11 cellular contexts compared by ENCODE assay signal in genomic region chr18:31633416-31634330, GRCh38. TPM values are rescaled to one million over a fixed set of nuclear protein-coding genes. Genes with fewer than 3 reads are reported as not detected.
A peak's percentile ranks its signal among the peaks of the same experiment; 100 is the strongest.
DNase-seq lines count a peak whose midpoint lies in the region; ATAC-seq and TF ChIP-seq lines count a peak whose summit lies in the region.
"Had no signal": no experiment of that assay in that cellular context is flagged by ENCODE, and none has a peak within 500 bp of the region (broad histone marks: within the 10 kb centered on the region; RNA-seq: fewer than 3 reads in every experiment).

No MANE protein-coding gene starts in this region.

- no peak for TF ChIP-seq CTCF in thyroid gland (IDR thresholded peaks at IDR 0.05)

- H3K36me3 Mint-ChIP-seq in immature natural killer cell: peaks cover 7 to 14% (median 11%) of the 10 kb centered on the region in 3 donors
- no peaks in the 10 kb centered on the region for H3K36me3 Mint-ChIP-seq in activated naive CD4-positive, alpha-beta T cell treated with anti-CD3 and anti-CD28 coated beads, Interleukin-2, amount 10 ng/mL, durations not matched to agents 7 days and 5 days

- intact Hi-C loops in thyroid gland (cut with DNase I): no loop called here
- intact Hi-C loops in left colon (cut with DNase I, micrococcal nuclease): no loop called here

- WGBS in thyroid gland, 2 donors: 80 to 81% methylated on average over 10 of the region's 10 CpGs

- DNase-seq in immature natural killer cell (peak in 1 of 3 donors; percentile 11), thyroid gland (no peak), left colon (no peak)
- no peak for DNase-seq in activated naive CD4-positive, alpha-beta T cell treated with anti-CD3 and anti-CD28 coated beads, Interleukin-2, amount 10 ng/mL, durations not matched to agents 7 days and 5 days
- DNase-seq: NCI-H1417 treated with DMSO at 0.1 percent for 48 hours, sigmoid colon had no signal

- no peaks in the 10 kb centered on the region for H3K9me3 Mint-ChIP-seq in immature natural killer cell
- H3K9me3 Mint-ChIP-seq in activated naive CD4-positive, alpha-beta T cell treated with anti-CD3 and anti-CD28 coated beads, Interleukin-2, amount 10 ng/mL, durations not matched to agents 7 days and 5 days: no peaks in the 10 kb centered on the region

- H3K27me3 Mint-ChIP-seq in immature natural killer cell (ENCODE audit: low read depth in 3 of 3): peaks cover 0 to 2% (median 0%) of the 10 kb centered on the region in 3 donors
- peaks cover 3% of the 10 kb centered on the region for H3K27me3 Mint-ChIP-seq in activated naive CD4-positive, alpha-beta T cell treated with anti-CD3 and anti-CD28 coated beads, Interleukin-2, amount 10 ng/mL, durations not matched to agents 7 days and 5 days

- peaks cover 49 to 65% of the 10 kb centered on the region in 2 donors for H3K4me1 Mint-ChIP-seq in immature natural killer cell
- H3K4me1 Mint-ChIP-seq in activated naive CD4-positive, alpha-beta T cell treated with anti-CD3 and anti-CD28 coated beads, Interleukin-2, amount 10 ng/mL, durations not matched to agents 7 days and 5 days: peaks cover 12% of the 10 kb centered on the region

- no peak overlapping the region for H3K27ac ChIP-seq in thyroid gland
- H3K27ac ChIP-seq: HL-60, sigmoid colon had no signal

- peak overlapping the region; percentile 57 to 86 (median 82) for H3K4me3 Mint-ChIP-seq in immature natural killer cell
- no peak overlapping the region for H3K4me3 Mint-ChIP-seq in activated naive CD4-positive, alpha-beta T cell treated with anti-CD3 and anti-CD28 coated beads, Interleukin-2, amount 10 ng/mL, durations not matched to agents 7 days and 5 days

- H3K9me3 ChIP-seq in thyroid gland: no peaks in the 10 kb centered on the region
- H3K9me3 ChIP-seq: sigmoid colon had no signal

- no peaks in the 10 kb centered on the region for H3K4me1 ChIP-seq in thyroid gland
- H3K4me1 ChIP-seq: sigmoid colon had no signal

- no peaks in the 10 kb centered on the region for H3K27me3 ChIP-seq in thyroid gland
- H3K27me3 ChIP-seq: sigmoid colon had no signal

- H3K27ac Mint-ChIP-seq in immature natural killer cell: peak overlapping the region; percentile 88 to 97 (median 94)
- no peak overlapping the region for H3K27ac Mint-ChIP-seq in activated naive CD4-positive, alpha-beta T cell treated with anti-CD3 and anti-CD28 coated beads, Interleukin-2, amount 10 ng/mL, durations not matched to agents 7 days and 5 days

- no peak overlapping the region for H3K4me3 ChIP-seq in thyroid gland (replicated peaks in 1 of 3)
- H3K4me3 ChIP-seq: sigmoid colon had no signal

- peak; percentile 49 for ATAC-seq in GM18907 (IDR thresholded peaks at IDR 0.05; ENCODE audit: unreplicated experiment)
- peak; percentile 22 for ATAC-seq in GM21723 (IDR thresholded peaks at IDR 0.05; ENCODE audit: unreplicated experiment)
- ATAC-seq in HG03159 (IDR thresholded peaks at IDR 0.05; ENCODE audit: unreplicated experiment): peak; percentile 6
- ATAC-seq in HG03280 (IDR thresholded peaks at IDR 0.05; ENCODE audit: unreplicated experiment): no peak
- ATAC-seq in left colon: no peak

- CTCF ChIA-PET in activated naive CD4-positive, alpha-beta T cell treated with anti-CD3 and anti-CD28 coated beads, Interleukin-2, amount 10 ng/mL, durations not matched to agents 7 days and 5 days (lab: Charles Lee): interaction anchor here (1.2 kb wide), 1 partner anchor 105 kb away, joined by 3 read pairs; no protein-coding TSS in a partner anchor

- no peak for TF ChIP-seq POLR2A in thyroid gland (IDR thresholded peaks at IDR 0.05)

- no peaks in the 10 kb centered on the region for H3K36me3 ChIP-seq in thyroid gland
- H3K36me3 ChIP-seq: sigmoid colon had no signal

RNA-seq across cellular contexts. Expression of gene TTR, which starts 42.0 kb away (rescaled TPM):
- polyA plus RNA-seq in immature natural killer cell: not detected
- total RNA-seq in thyroid gland (not detected), left colon (1 to 10 TPM; 1.2 to 1.9 TPM)

RNA-seq across cellular contexts. Expression of gene B4GALT6, which starts 50.7 kb away (rescaled TPM):
- 1 to 10 TPM in 2 of 3 donors, under 1 TPM in 1; 0.83 to 3.2 (median 1.5) TPM for polyA plus RNA-seq in immature natural killer cell
- 1 to 10 TPM; 1.3 to 2.6 (median 2.5) TPM for total RNA-seq in thyroid gland
- 1 to 10 TPM; 5.2 to 6.0 TPM for total RNA-seq in left colon

Comparison
In these comparisons a context has a peak if more than half of its experiments do, and no peak if none do; other contexts are left out.
1. ATAC-seq: peak in GM18907 (single experiment), GM21723 (single experiment) and HG03159 (single experiment); none in HG03280 (single experiment) and left colon (single experiment).